In the genomic region with DNA sequence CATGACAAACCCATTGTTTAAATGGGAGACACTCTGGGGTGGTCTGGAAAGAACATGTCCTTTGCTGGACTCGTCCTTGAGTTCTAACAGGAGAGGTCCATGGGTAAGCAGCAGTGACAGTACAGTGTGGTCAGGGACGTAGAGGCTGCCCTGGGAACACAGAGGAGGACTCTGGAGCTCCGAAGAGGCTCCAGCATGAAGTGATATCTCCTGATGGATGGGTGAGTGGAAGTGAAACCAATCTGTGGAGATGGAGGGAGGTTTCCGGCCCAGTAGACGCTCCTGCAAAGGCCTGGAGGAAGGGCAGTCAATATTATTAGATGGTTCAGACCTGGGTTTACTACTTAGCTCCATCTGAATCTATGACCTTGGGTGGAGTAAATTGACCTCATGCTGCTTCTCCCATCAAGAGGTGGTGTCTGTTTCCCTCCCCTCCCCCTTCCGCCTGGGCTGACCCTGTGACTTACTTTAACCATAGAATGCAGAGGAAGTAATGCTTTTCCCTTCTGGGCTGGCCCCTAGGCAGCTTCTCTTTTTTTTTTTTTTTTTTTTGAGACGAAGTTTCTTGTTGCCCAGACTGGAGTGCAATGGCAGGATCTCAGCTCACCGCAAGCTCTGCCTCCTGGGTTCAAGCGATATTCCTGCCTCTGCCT, we compare ENCODE assay signal across 19 cellular contexts. TPM values are rescaled to one million over a fixed set of nuclear protein-coding genes. Genes with fewer than 3 reads are reported as not detected.
DNase-seq lines count a peak whose midpoint lies in the region; ATAC-seq and TF ChIP-seq lines count a peak whose summit lies in the region.
"Had no signal": no experiment of that assay in that cellular context is flagged by ENCODE, and none has a peak within 500 bp of the region (broad histone marks: within the 10 kb centered on the region; RNA-seq: fewer than 3 reads in every experiment).

No MANE protein-coding gene starts in this region.

- no peak for TF ChIP-seq CTCF in heart right ventricle (IDR thresholded peaks at IDR 0.05)
- no peak for TF ChIP-seq CTCF in tibial artery (IDR thresholded peaks at IDR 0.05)
- TF ChIP-seq CTCF in spleen (IDR thresholded peaks at IDR 0.05 in 8 of 11, conservative IDR thresholded peaks at IDR 0.05 in 3 of 11): no peak

- peaks cover 10 to 42% (median 34%) of the 10 kb centered on the region in 7 donors for H3K27me3 ChIP-seq in heart right ventricle
- H3K27me3 ChIP-seq in tibial artery: peaks cover 0 to 32% of the 10 kb centered on the region in 2 donors
- H3K27me3 ChIP-seq in spleen (replicated peaks in 1 of 7): peaks cover 0 to 46% (median 17%) of the 10 kb centered on the region in 7 donors

- H3K36me3 ChIP-seq in heart right ventricle (no peaks in the 10 kb centered on the region), tibial artery (no peaks in the 10 kb centered on the region), spleen (no peaks in the 10 kb centered on the region)
- H3K36me3 ChIP-seq: cardiac muscle cell, transverse colon had no signal

- H3K9me3 ChIP-seq in heart right ventricle: no peaks in the 10 kb centered on the region
- no peaks in the 10 kb centered on the region for H3K9me3 ChIP-seq in tibial artery
- no peaks in the 10 kb centered on the region for H3K9me3 ChIP-seq in spleen
- H3K9me3 ChIP-seq: SK-N-SH, transverse colon had no signal

- no peak for TF ChIP-seq POLR2A in spleen (IDR thresholded peaks at IDR 0.05)

- H3K4me3 ChIP-seq in heart right ventricle: no peak overlapping the region
- no peak overlapping the region for H3K4me3 ChIP-seq in tibial artery
- no peak overlapping the region for H3K4me3 ChIP-seq in spleen
- H3K4me3 ChIP-seq: cardiac muscle cell, transverse colon had no signal

- WGBS in heart right ventricle, 2 donors: 80 to 81% methylated on average over 8 to 9 of the region's 9 CpGs
- 60 to 75% (median 65%) methylated on average over 8 to 9 of the region's 9 CpGs for whole genome bisulfite sequencing in spleen, 5 donors

- ATAC-seq in heart right ventricle: peak in 6 of 8 donors; percentile 29 to 57 (median 44)
- ATAC-seq in GM18502 (IDR thresholded peaks at IDR 0.05; ENCODE audit: poor library complexity, unreplicated experiment): no peak
- ATAC-seq: activated CD8-positive, alpha-beta T cell treated with anti-CD3 and anti-CD28 coated beads, Interleukin-2, amount 10 ng/mL, durations not matched to agents 7 days and 5 days; stimulated activated effector memory CD8-positive, alpha-beta T cell treated with anti-CD3 and anti-CD28 coated beads, Interleukin-12 subunit alpha, Interleukin-12 subunit beta, amount 100 ng/mL, for 72 hours had no signal

- intact Hi-C loops in heart right ventricle (cut with DNase I): loop anchor here in 1 of 10 donors (10.0 kb wide), 1 partner anchor 162 kb away; no protein-coding TSS in a partner anchor
- intact Hi-C loops in tibial artery (cut with DNase I; ENCODE audit: low total_unique reads): no loop called here
- intact Hi-C loops in spleen (cut with DNase I; ENCODE audit: low total_unique reads): no loop called here

- H3K4me1 ChIP-seq in heart right ventricle (peaks cover 0 to 31% (median 12%) of the 10 kb centered on the region in 9 donors), tibial artery (peaks cover 0 to 18% (median 15%) of the 10 kb centered on the region in 4 donors), spleen (peaks cover 2 to 50% (median 24%) of the 10 kb centered on the region in 6 donors)
- H3K4me1 ChIP-seq: parathyroid adenoma had no signal

- H3K27ac ChIP-seq in heart right ventricle (no peak overlapping the region), tibial artery (no peak overlapping the region), spleen (peak overlapping the region in 4 of 8 donors; percentile 13 to 38 (median 26))
- H3K27ac ChIP-seq: cardiac muscle cell, parathyroid adenoma, transverse colon had no signal

- DNase-seq in SIG-M5 treated with dmso at 0.1 percent for 504 hours (lab: John Stamatoyannopoulos, UW; ENCODE audit: unreplicated experiment) (peak; percentile 72), SIG-M5 (lab: John Stamatoyannopoulos, UW) (no peak), RPMI8226 (peak; percentile 43), heart right ventricle (peak in 1 of 2 donors; percentile 24), tibial artery (peak; percentile 52 to 75), RKO (ENCODE audit: low spot score) (no peak), spleen (no peak)
- DNase-seq: activated B cell treated with CpG ODN at 0.5 μM for 24 hours; activated CD8-positive, alpha-beta T cell treated with anti-CD3 and anti-CD28 coated beads, Interleukin-2, amount 10 ng/mL, durations not matched to agents 7 days and 5 days; CD4-positive, CD25-positive, alpha-beta regulatory T cell; effector memory CD4-positive, alpha-beta T cell; IMR-90; NCI-H1417; SK-N-SH; transverse colon had no signal

RNA-seq across cellular contexts. Expression of a gene that starts 2.3 kb away (rescaled TPM):
- total RNA-seq in heart right ventricle (under 1 TPM in 9 of 10 donors, not detected in 1; 0.02 to 0.60 (median 0.14) TPM), spleen (1 to 10 TPM; 2.4 to 8.9 (median 5.2) TPM)
- polyA plus RNA-seq in heart right ventricle (under 1 TPM; 0.03 to 0.15 TPM), spleen (1 to 10 TPM in 1 of 3 donors, under 1 TPM in 2; 0.15 to 1.8 (median 0.39) TPM)
- total RNA-seq: cardiac muscle cell, IMR-90 had no signal
- polyA plus RNA-seq: CD4-positive, CD25-positive, alpha-beta regulatory T cell; IMR-90; SK-N-SH had no signal

Comparison
In these comparisons a context has a peak if more than half of its experiments do, and no peak if none do; other contexts are left out.
1. DNase-seq: peak in SIG-M5 treated with dmso at 0.1 percent for 504 hours (single experiment), RPMI8226 (single experiment) and tibial artery (2 of 2); none in SIG-M5 (single experiment), RKO (single experiment) and spleen (single experiment).